Comparison of ENCODE assay signal across 8 cellular contexts in the genomic region with DNA sequence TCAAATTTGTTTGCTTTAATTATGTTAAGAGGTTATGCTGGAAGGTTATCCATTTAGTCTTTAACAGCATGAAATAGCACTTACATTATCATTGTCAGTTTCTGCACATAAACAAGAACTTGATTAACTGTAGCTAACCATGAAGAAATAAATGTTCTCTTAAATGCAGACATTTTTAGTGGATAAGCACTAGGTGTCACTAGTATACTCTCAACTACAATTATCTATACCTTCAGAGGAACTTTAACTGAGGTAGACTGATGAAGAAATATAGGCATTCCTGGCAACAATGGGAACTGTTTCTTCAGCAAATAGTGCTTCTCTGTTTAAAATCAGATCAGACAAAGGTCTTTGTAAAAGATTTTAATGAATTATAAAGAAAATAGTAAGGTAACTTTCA.
A peak's percentile ranks its signal among the peaks of the same experiment; 100 is the strongest.
DNase-seq lines count a peak whose midpoint lies in the region; ATAC-seq and TF ChIP-seq lines count a peak whose summit lies in the region.

No MANE protein-coding gene starts in this region.

- H3K4me1 Mint-ChIP-seq in mesothelial cell of epicardium (peaks cover 5% of the 10 kb centered on the region), T-cell (no peaks in the 10 kb centered on the region)

- H3K4me3 Mint-ChIP-seq in mesothelial cell of epicardium (no peak overlapping the region), T-cell (no peak overlapping the region)

- intact Hi-C loops in mucosa of descending colon (cut with DNase I, micrococcal nuclease): no loop called here
- intact Hi-C loops in lower leg skin (cut with DNase I; ENCODE audit: low total_unique reads): no loop called here

- CTCF ChIA-PET in T-cell (lab: Charles Lee): no interaction called here

- POLR2A ChIA-PET in T-cell (lab: Charles Lee): no interaction called here

- no peaks in the 10 kb centered on the region for H3K36me3 Mint-ChIP-seq in mesothelial cell of epicardium
- H3K36me3 Mint-ChIP-seq in T-cell: no peaks in the 10 kb centered on the region

- peak; percentile 3 for TF ChIP-seq CTCF in GM12865 (IDR thresholded peaks at IDR 0.05; ENCODE audit: insufficient read depth, low read depth, low read length, missing control alignments)
- peak; percentile 25 for TF ChIP-seq CTCF in mesothelial cell of epicardium (IDR thresholded peaks at IDR 0.05; ENCODE audit: unreplicated experiment)
- TF ChIP-seq CTCF in mucosa of descending colon (IDR thresholded peaks at IDR 0.05): no peak
- no peak for TF ChIP-seq CTCF in lower leg skin (IDR thresholded peaks at IDR 0.05)

- no peak for ATAC-seq in T-cell (replicated peaks in 1 of 4)
- no peak for ATAC-seq in mucosa of descending colon

- no peak overlapping the region for H3K27ac Mint-ChIP-seq in mesothelial cell of epicardium
- H3K27ac Mint-ChIP-seq in T-cell: no peak overlapping the region

- H3K27me3 Mint-ChIP-seq in mesothelial cell of epicardium (ENCODE audit: low read depth): no peaks in the 10 kb centered on the region
- no peaks in the 10 kb centered on the region for H3K27me3 Mint-ChIP-seq in T-cell

- no peak for TF ChIP-seq POLR2A in lower leg skin (IDR thresholded peaks at IDR 0.05)

- no peaks in the 10 kb centered on the region for H3K9me3 ChIP-seq in mucosa of descending colon

- no peak for DNase-seq in GM12865 (ENCODE audit: low read depth)
- peak; percentile 4 for DNase-seq in LoVo (ENCODE audit: low spot score)
- DNase-seq in amniotic epithelial cell (ENCODE audit: low read depth): peak; percentile 44
- DNase-seq in mesothelial cell of epicardium (ENCODE audit: low spot score in 2 of 2, unreplicated experiment in 2 of 2): no peak
- DNase-seq in T-cell: no peak
- DNase-seq in mucosa of descending colon: no peak
- no peak for DNase-seq in cortex of kidney (lab: John Stamatoyannopoulos, UW)
- DNase-seq in lower leg skin (ENCODE audit: low spot score in 2 of 2): no peak

- H3K4me3 ChIP-seq in GM12865 (ENCODE audit: low read depth, low read length): no peak overlapping the region
- no peak overlapping the region for H3K4me3 ChIP-seq in mucosa of descending colon
- H3K4me3 ChIP-seq in lower leg skin (ENCODE audit: low read depth, poor library complexity, severe bottlenecking): no peak overlapping the region

- H3K4me1 ChIP-seq in mucosa of descending colon (ENCODE audit: low read depth): no peaks in the 10 kb centered on the region

- H3K36me3 ChIP-seq in mucosa of descending colon (ENCODE audit: low read depth): no peaks in the 10 kb centered on the region

- H3K9me3 Mint-ChIP-seq in mesothelial cell of epicardium (no peaks in the 10 kb centered on the region), T-cell (peaks cover 4 to 21% (median 19%) of the 10 kb centered on the region in 3 donors)

Comparison
In these comparisons a context has a peak if more than half of its experiments do, and no peak if none do; other contexts are left out.
1. DNase-seq: peak in LoVo (single experiment) and amniotic epithelial cell (single experiment); none in GM12865 (single experiment), mesothelial cell of epicardium (0 of 2), T-cell (0 of 34), mucosa of descending colon (0 of 3), cortex of kidney (single experiment) and lower leg skin (0 of 2).
2. CTCF ChIP-seq: peak in GM12865 (single experiment) and mesothelial cell of epicardium (single experiment); none in mucosa of descending colon (single experiment) and lower leg skin (0 of 3).